In genomic region chr1:204207136-204207616, GRCh38 we compare ENCODE assay signal across 8 cellular contexts. TPM values are rescaled to one million over a fixed set of nuclear protein-coding genes. Genes with fewer than 3 reads are reported as not detected.
DNase-seq lines count a peak whose midpoint lies in the region; ATAC-seq, FAIRE-seq and TF ChIP-seq lines count a peak whose summit lies in the region.

No MANE protein-coding gene starts in this region.

- no peak overlapping the region for H3K4me3 ChIP-seq in cardiac muscle cell

- DNase-seq in GM10266 (ENCODE audit: extremely low spot score) (peak; percentile 84), cardiac muscle cell (ENCODE audit: low read depth in 1 of 2, low spot score in 1 of 2) (peak; percentile 39 to 79), retina (peak; percentile 78), RCC 7860 (ENCODE audit: low spot score) (no peak), NCI-H128 (lab: John Stamatoyannopoulos, UW; ENCODE audit: unreplicated experiment) (no peak)
- DNase-seq in activated naive CD4-positive, alpha-beta T cell treated with Interleukin-2 at 50 U/mL for 16 hours: peak; percentile 78

- no peak for TF ChIP-seq EP300 in Ishikawa (IDR thresholded peaks at IDR 0.05; ENCODE audit: borderline replicate concordance)

- no peaks in the 10 kb centered on the region for H3K4me1 ChIP-seq in cardiac muscle cell (ENCODE audit: low read depth)

- H3K27me3 ChIP-seq in cardiac muscle cell: peaks cover 17% of the 10 kb centered on the region

- no peaks in the 10 kb centered on the region for H3K36me3 ChIP-seq in cardiac muscle cell

- H3K9me3 ChIP-seq in cardiac muscle cell (ENCODE audit: low read depth): no peaks in the 10 kb centered on the region

- H3K27ac ChIP-seq in cardiac muscle cell: no peak overlapping the region

- ATAC-seq in SK-N-SH treated with all-trans-retinoic acid at 6 μM for 48 hours: peak; percentile 98

- TF ChIP-seq CTCF in GM10266 (IDR thresholded peaks at IDR 0.05; ENCODE audit: control insufficient read depth, insufficient read depth, low read depth, missing control alignments) (peak; percentile 93), cardiac muscle cell (IDR thresholded peaks at IDR 0.05; ENCODE audit: low read depth, low read length) (peak; percentile 97)

- peak; percentile 68 for TF ChIP-seq RAD21 in Ishikawa (IDR thresholded peaks at IDR 0.05; ENCODE audit: low read depth)

- no peak for FAIRE-seq in RCC 7860 (lab: Jason Lieb, UNC)

TF ChIP-seq in Ishikawa, 13 proteins besides CTCF, POLR2A, EP300 and RAD21:
- TF ChIP-seq MAX (IDR thresholded peaks at IDR 0.05): 0 out of 2 replicates have a peak, but pooled peaks have one; percentile 20
- TF ChIP-seq TAF1 (IDR thresholded peaks at IDR 0.05; ENCODE audit: low read depth): no peak
TF ChIP-seq in Ishikawa: peak in this region for 1.

TF ChIP-seq in SK-N-SH treated with all-trans-retinoic acid at 6 μM for 48 hours, 23 proteins besides CTCF, POLR2A, EP300 and RAD21:
- TF ChIP-seq RARB (CRISPR knock-in tag; IDR thresholded peaks at IDR 0.05) (no peak), PPARA (CRISPR knock-in tag; IDR thresholded peaks at IDR 0.05; ENCODE audit: borderline replicate concordance) (no peak), TCF4 (CRISPR knock-in tag; IDR thresholded peaks at IDR 0.05; ENCODE audit: borderline replicate concordance) (no peak), TOX (CRISPR knock-in tag; IDR thresholded peaks at IDR 0.05; ENCODE audit: borderline replicate concordance) (no peak), GLIS3 (CRISPR knock-in tag; IDR thresholded peaks at IDR 0.05) (no peak), BACH2 (CRISPR knock-in tag; IDR thresholded peaks at IDR 0.05; ENCODE audit: borderline replicate concordance) (no peak)
- TF ChIP-seq, protein P1, sequence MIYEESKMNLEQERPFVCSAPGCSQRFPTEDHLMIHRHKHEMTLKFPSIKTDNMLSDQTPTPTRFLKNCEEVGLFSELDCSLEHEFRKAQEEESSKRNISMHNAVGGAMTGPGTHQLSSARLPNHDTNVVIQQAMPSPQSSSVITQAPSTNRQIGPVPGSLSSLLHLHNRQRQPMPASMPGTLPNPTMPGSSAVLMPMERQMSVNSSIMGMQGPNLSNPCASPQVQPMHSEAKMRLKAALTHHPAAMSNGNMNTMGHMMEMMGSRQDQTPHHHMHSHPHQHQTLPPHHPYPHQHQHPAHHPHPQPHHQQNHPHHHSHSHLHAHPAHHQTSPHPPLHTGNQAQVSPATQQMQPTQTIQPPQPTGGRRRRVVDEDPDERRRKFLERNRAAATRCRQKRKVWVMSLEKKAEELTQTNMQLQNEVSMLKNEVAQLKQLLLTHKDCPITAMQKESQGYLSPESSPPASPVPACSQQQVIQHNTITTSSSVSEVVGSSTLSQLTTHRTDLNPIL (CRISPR knock-in tag; IDR thresholded peaks at IDR 0.05; ENCODE audit: low read depth): no peak

RNA-seq across cellular contexts. Expression of gene GOLT1A, which starts 6.6 kb away (rescaled TPM):
- total RNA-seq in cardiac muscle cell: 0.33 and 0.74 TPM in 2 replicates
- polyA plus RNA-seq in cardiac muscle cell: 2.6 and 2.8 TPM in 2 replicates

RNA-seq across cellular contexts. Expression of gene KISS1, which starts 10.9 kb away (rescaled TPM):
- total RNA-seq in cardiac muscle cell: 1.4 and 1.7 TPM in 2 replicates
- polyA plus RNA-seq in cardiac muscle cell: 0.21 TPM in 1 of 2 replicates, not detected in the other

RNA-seq across cellular contexts. Expression of gene REN, which starts 41.0 kb away (rescaled TPM):
- total RNA-seq in cardiac muscle cell: 0.39 TPM in 1 of 2 replicates, not detected in the other
- polyA plus RNA-seq in cardiac muscle cell: 3.5 TPM in 1 of 2 replicates, not detected in the other

RNA-seq across cellular contexts. Expression of gene ETNK2, which starts 55.3 kb away (rescaled TPM):
- total RNA-seq in cardiac muscle cell: 24.7 and 30.4 TPM in 2 replicates
- 18.0 and 29.9 TPM in 2 replicates for polyA plus RNA-seq in cardiac muscle cell

Comparison
In these comparisons a context has a peak if more than half of its experiments do, and no peak if none do; other contexts are left out.
1. DNase-seq: peak in GM10266 (single experiment), activated naive CD4-positive, alpha-beta T cell treated with Interleukin-2 at 50 U/mL for 16 hours (single experiment), cardiac muscle cell (2 of 2) and retina (single experiment); none in RCC 7860 (single experiment) and NCI-H128 (single experiment).